1 cellular context compared by ENCODE assay signal in the genomic region with DNA sequence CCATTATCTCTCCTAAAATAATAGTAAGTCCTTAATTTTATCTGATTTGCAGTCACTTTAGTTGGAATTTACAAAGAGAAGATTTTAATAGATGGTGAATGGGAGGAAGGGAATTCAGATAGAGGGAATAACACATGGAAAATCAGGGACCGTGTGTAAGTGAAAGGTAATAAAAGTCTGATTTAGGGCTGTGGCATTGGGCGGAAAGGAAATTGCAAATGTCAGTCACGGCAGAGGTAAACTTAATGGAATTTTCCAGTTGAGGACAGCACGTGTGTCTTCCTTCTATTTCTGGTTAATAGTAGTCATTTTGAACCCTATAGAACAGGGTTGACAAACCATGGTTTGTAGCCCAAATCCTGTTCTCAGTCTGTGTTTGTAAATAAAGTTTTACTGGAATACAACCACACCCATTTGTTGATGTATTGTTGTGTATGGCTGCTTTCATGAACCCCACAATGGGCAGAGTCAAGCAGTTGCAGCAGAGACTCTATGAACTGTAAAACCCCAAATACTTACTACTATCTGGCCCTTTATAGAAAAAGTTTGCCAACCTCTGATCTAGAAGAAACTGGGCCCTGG.
TF ChIP-seq lines count a peak whose summit lies in the region.

No MANE protein-coding gene starts in this region.

TF ChIP-seq in K562, 482 proteins besides CTCF, POLR2A, EP300 and RAD21:
- TF ChIP-seq C11orf30 (IDR thresholded peaks at IDR 0.05; ENCODE audit: low read depth): no peak
- TF ChIP-seq, protein P1, sequence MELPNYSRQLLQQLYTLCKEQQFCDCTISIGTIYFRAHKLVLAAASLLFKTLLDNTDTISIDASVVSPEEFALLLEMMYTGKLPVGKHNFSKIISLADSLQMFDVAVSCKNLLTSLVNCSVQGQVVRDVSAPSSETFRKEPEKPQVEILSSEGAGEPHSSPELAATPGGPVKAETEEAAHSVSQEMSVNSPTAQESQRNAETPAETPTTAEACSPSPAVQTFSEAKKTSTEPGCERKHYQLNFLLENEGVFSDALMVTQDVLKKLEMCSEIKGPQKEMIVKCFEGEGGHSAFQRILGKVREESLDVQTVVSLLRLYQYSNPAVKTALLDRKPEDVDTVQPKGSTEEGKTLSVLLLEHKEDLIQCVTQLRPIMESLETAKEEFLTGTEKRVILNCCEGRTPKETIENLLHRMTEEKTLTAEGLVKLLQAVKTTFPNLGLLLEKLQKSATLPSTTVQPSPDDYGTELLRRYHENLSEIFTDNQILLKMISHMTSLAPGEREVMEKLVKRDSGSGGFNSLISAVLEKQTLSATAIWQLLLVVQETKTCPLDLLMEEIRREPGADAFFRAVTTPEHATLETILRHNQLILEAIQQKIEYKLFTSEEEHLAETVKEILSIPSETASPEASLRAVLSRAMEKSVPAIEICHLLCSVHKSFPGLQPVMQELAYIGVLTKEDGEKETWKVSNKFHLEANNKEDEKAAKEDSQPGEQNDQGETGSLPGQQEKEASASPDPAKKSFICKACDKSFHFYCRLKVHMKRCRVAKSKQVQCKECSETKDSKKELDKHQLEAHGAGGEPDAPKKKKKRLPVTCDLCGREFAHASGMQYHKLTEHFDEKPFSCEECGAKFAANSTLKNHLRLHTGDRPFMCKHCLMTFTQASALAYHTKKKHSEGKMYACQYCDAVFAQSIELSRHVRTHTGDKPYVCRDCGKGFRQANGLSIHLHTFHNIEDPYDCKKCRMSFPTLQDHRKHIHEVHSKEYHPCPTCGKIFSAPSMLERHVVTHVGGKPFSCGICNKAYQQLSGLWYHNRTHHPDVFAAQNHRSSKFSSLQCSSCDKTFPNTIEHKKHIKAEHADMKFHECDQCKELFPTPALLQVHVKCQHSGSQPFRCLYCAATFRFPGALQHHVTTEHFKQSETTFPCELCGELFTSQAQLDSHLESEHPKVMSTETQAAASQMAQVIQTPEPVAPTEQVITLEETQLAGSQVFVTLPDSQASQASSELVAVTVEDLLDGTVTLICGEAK (IDR thresholded peaks at IDR 0.05): peak; percentile 85
- TF ChIP-seq, protein P1 (CRISPR knock-in tag; IDR thresholded peaks at IDR 0.05): peak; percentile 43; the same call in 1 of the 2 replicates
